22 cellular contexts compared by ENCODE assay signal in the genomic region with DNA sequence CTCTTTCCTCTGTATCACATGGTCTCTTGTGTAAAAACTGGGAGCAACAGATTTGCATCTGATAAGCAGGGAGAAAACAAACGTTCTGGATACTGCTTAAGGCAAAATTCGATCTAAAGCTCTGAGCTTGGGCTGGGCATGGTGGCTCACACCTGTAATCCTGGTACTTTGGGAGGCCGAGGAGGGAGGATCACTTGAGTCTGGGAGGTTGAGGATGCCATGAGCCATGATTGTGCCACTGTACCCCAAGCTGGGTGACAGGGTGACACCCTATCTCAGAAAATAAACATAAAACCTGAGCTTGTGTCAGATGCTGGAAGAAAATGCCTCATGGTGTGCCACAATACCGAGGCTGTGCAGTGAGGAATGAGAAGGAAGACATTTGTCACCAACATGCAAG.
"Had no signal": no experiment of that assay in that cellular context is flagged by ENCODE, and none has a peak within 500 bp of the region (broad histone marks: within the 10 kb centered on the region; RNA-seq: fewer than 3 reads in every experiment).

No MANE protein-coding gene starts in this region.

- H3K9me3 ChIP-seq: pancreas, prostate gland, stomach had no signal

- H3K27me3 ChIP-seq: brain microvascular endothelial cell, pancreas had no signal

- H3K36me3 ChIP-seq: brain microvascular endothelial cell, pancreas, prostate gland, stomach, tibial artery had no signal

- DNase-seq: activated CD4-positive, alpha-beta T cell treated with anti-CD3 and anti-CD28 coated beads for 36 hours; activated CD4-positive, CD25-positive, alpha-beta regulatory T cell; activated gamma-delta T cell; activated naive CD4-positive, alpha-beta T cell treated with anti-CD3 and anti-CD28 coated beads, Interleukin-2, amount 10 ng/mL, durations not matched to agents 7 days and 5 days; activated naive CD8-positive, alpha-beta T cell treated with anti-CD3 and anti-CD28 coated beads, Interleukin-2, amount 10 ng/mL, durations not matched to agents 7 days and 5 days; activated T-cell treated with anti-CD3 and anti-CD28 coated beads for 4 hours; activated T-cell treated with anti-CD3 and anti-CD28 coated beads, Interleukin-2, amount 50 U/mL, for 72 hours; amniotic stem cell; brain microvascular endothelial cell; cortex of kidney; effector memory CD8-positive, alpha-beta T cell; mammary epithelial cell; naive B cell; nephron progenitor cell; nucleus accumbens; pancreas; stimulated activated CD4-positive, alpha-beta T cell treated with anti-CD3 and anti-CD28 coated beads, Interleukin-15, amount 100 ng/mL, for 24 hours; stimulated activated CD4-positive, alpha-beta T cell treated with anti-CD3 and anti-CD28 coated beads, Interleukin-2, amount 100 ng/mL, for 24 hours; stimulated activated naive B cell treated with anti-CD40 and anti-IgM and Interleukin-4, amounts not matched to agents 10 μg/mL and 1 μg/mL and 100 μg/mL, for 72 hours; stomach had no signal

- ATAC-seq: activated CD4-positive, alpha-beta T cell treated with anti-CD3 and anti-CD28 coated beads for 36 hours; activated T-cell treated with anti-CD3 and anti-CD28 coated beads, Interleukin-2, amount 50 U/mL, for 72 hours; effector memory CD8-positive, alpha-beta T cell; stimulated activated naive B cell treated with anti-CD40 and anti-IgM and Interleukin-4, amounts not matched to agents 10 μg/mL and 1 μg/mL and 100 μg/mL, for 72 hours had no signal

- H3K4me3 ChIP-seq: pancreas, prostate gland, stomach, tibial artery had no signal

- H3K4me1 ChIP-seq: pancreas, prostate gland, tibial artery had no signal

- H3K27ac ChIP-seq: brain microvascular endothelial cell, pancreas, prostate gland, stomach, tibial artery had no signal
